ENCODE assay signal across 8 cellular contexts in genomic region chr11:86214710-86215109, GRCh38. TPM values are rescaled to one million over a fixed set of nuclear protein-coding genes. Genes with fewer than 3 reads are reported as not detected.
A peak's percentile ranks its signal among the peaks of the same experiment; 100 is the strongest.
DNase-seq lines count a peak whose midpoint lies in the region; ATAC-seq, FAIRE-seq and TF ChIP-seq lines count a peak whose summit lies in the region.

No MANE protein-coding gene starts in this region.

- H3K27ac ChIP-seq in esophagus squamous epithelium = no peak overlapping the region
- H3K27ac ChIP-seq in Peyer's patch = no peak overlapping the region

- CTCF ChIA-PET in WTC11 (lab: Charles Lee) = interaction anchor here (0.8 to 1.6 kb wide), 2 partner anchors 21 to 323 kb away, joined by 3 read pairs; no protein-coding TSS in a partner anchor

- H3K27me3 ChIP-seq in esophagus squamous epithelium = no peaks in the 10 kb centered on the region
- H3K27me3 ChIP-seq in Peyer's patch = no peaks in the 10 kb centered on the region

- no peaks in the 10 kb centered on the region for H3K36me3 ChIP-seq in esophagus squamous epithelium
- H3K36me3 ChIP-seq in Peyer's patch = no peaks in the 10 kb centered on the region

- H3K27ac Mint-ChIP-seq in WTC11 = no peak overlapping the region

- peaks cover 0 to 20% (median 5%) of the 10 kb centered on the region in 3 donors for H3K4me1 ChIP-seq in esophagus squamous epithelium
- no peaks in the 10 kb centered on the region for H3K4me1 ChIP-seq in Peyer's patch

- H3K4me1 Mint-ChIP-seq in WTC11 = peaks cover 9% of the 10 kb centered on the region

- no peaks in the 10 kb centered on the region for H3K36me3 Mint-ChIP-seq in WTC11

- TF ChIP-seq CTCF in HFF-Myc (IDR thresholded peaks at IDR 0.05; ENCODE audit: low read depth, low read length, missing control alignments) (peak; percentile 5), WTC11 (IDR thresholded peaks at IDR 0.05) (no peak), esophagus squamous epithelium (IDR thresholded peaks at IDR 0.05) (peak in 2 of 6 experiments; percentile 7 to 37), Peyer's patch (IDR thresholded peaks at IDR 0.05) (no peak), D721Med (IDR thresholded peaks at IDR 0.05; ENCODE audit: insufficient read depth, missing control alignments) (no peak)

- H3K4me3 ChIP-seq in HFF-Myc (replicated peaks; ENCODE audit: low read depth, low read length) (no peak overlapping the region), esophagus squamous epithelium (no peak overlapping the region), Peyer's patch (no peak overlapping the region)

- FAIRE-seq in GM12892 (lab: Jason Lieb, UNC) = peak; percentile 92
- FAIRE-seq in D721Med (lab: Jason Lieb, UNC) = no peak

- DNase-seq in GM12892 (ENCODE audit: insufficient read length) = no peak
- no peak for DNase-seq in HFF-Myc (ENCODE audit: extremely low read depth, low read depth)
- DNase-seq in WTC11 (ENCODE audit: low spot score) = no peak
- DNase-seq in kidney tubule cell (ENCODE audit: low spot score) = peak; percentile 49
- no peak for DNase-seq in esophagus squamous epithelium (lab: John Stamatoyannopoulos, UW)
- DNase-seq in Peyer's patch = no peak
- DNase-seq in DMS153 treated with DMSO at 0.1 percent for 48 hours (lab: John Stamatoyannopoulos, UW; ENCODE audit: unreplicated experiment) = no peak
- DNase-seq in D721Med (ENCODE audit: insufficient read length, low spot score) = no peak

- H3K9me3 ChIP-seq in esophagus squamous epithelium (no peaks in the 10 kb centered on the region), Peyer's patch (no peaks in the 10 kb centered on the region)

- TF ChIP-seq POLR2A in GM12892 (IDR thresholded peaks at IDR 0.05; ENCODE audit: low read depth, low read length) (no peak), esophagus squamous epithelium (IDR thresholded peaks at IDR 0.05) (no peak), Peyer's patch (IDR thresholded peaks at IDR 0.05) (no peak)

- no peak overlapping the region for H3K4me3 Mint-ChIP-seq in WTC11

- no peaks in the 10 kb centered on the region; the same call in 1 of the 2 replicates for H3K27me3 Mint-ChIP-seq in WTC11 (ENCODE audit: low read depth)

- intact Hi-C loops in esophagus squamous epithelium (cut with DNase I) = loop anchor here (10.0 kb wide), 2 partner anchors 270 to 350 kb away; no protein-coding TSS in a partner anchor

- H3K9me3 Mint-ChIP-seq in WTC11 = no peaks in the 10 kb centered on the region

- peak; percentile 18; the same call in 1 of the 2 replicates for ATAC-seq in WTC11

- POLR2A ChIA-PET in WTC11 (lab: Charles Lee) = no interaction called here

- 91 to 100% methylated on average over 1 of the region's 1 CpG for WGBS in esophagus squamous epithelium, 2 donors

TF ChIP-seq in WTC11, 78 proteins besides CTCF, POLR2A, EP300 and RAD21:
- no peak for TF ChIP-seq E2F4 (CRISPR knock-in tag; IDR thresholded peaks at IDR 0.05; ENCODE audit: borderline replicate concordance, low read depth)
- TF ChIP-seq ATF3 (CRISPR knock-in tag; conservative IDR thresholded peaks at IDR 0.05) = no peak
- TF ChIP-seq ATF6 (CRISPR knock-in tag; IDR thresholded peaks at IDR 0.05) = no peak
- no peak for TF ChIP-seq ERG (CRISPR knock-in tag; IDR thresholded peaks at IDR 0.05)
- TF ChIP-seq USF1 (CRISPR knock-in tag; IDR thresholded peaks at IDR 0.05) = no peak
- TF ChIP-seq CREM (CRISPR knock-in tag; IDR thresholded peaks at IDR 0.05) = no peak

RNA-seq across cellular contexts. Expression of gene EED, which starts 29.8 kb away (rescaled TPM):
- polyA plus RNA-seq in GM12892 (2012; ENCODE audit: missing spikeins) = 66.7 TPM
- 24.7 to 27.7 TPM (median 27.3 TPM) in 3 replicates for total RNA-seq in WTC11 (2021)
- 10 to 100 TPM; 14.4 to 26.3 (median 18.5) TPM for total RNA-seq in esophagus squamous epithelium
- total RNA-seq in Peyer's patch = 10 to 100 TPM; 15.7 to 26.4 (median 20.7) TPM
